ENCODE assay signal across 3 cellular contexts in genomic region chr20:62466806-62467537, GRCh38.
TF ChIP-seq lines count a peak whose summit lies in the region.

No MANE protein-coding gene starts in this region.

TF ChIP-seq in SK-N-SH treated with all-trans-retinoic acid at 6 μM for 48 hours, 23 proteins besides CTCF, POLR2A, EP300 and RAD21:
- TF ChIP-seq TSHZ2 (CRISPR knock-in tag; IDR thresholded peaks at IDR 0.05): no peak
- TF ChIP-seq ZNF70 (CRISPR knock-in tag; IDR thresholded peaks at IDR 0.05): no peak
- no peak for TF ChIP-seq ZFP3 (CRISPR knock-in tag; IDR thresholded peaks at IDR 0.05)
- no peak for TF ChIP-seq CSDC2 (CRISPR knock-in tag; IDR thresholded peaks at IDR 0.05)
- TF ChIP-seq RARB (CRISPR knock-in tag; IDR thresholded peaks at IDR 0.05): no peak
- no peak for TF ChIP-seq OSR1 (CRISPR knock-in tag; IDR thresholded peaks at IDR 0.05)
- no peak for TF ChIP-seq CSRNP3 (CRISPR knock-in tag; IDR thresholded peaks at IDR 0.05)
- TF ChIP-seq TOX (CRISPR knock-in tag; IDR thresholded peaks at IDR 0.05; ENCODE audit: borderline replicate concordance): no peak
- no peak for TF ChIP-seq ZFP30 (CRISPR knock-in tag; IDR thresholded peaks at IDR 0.05)
- TF ChIP-seq CREB5 (CRISPR knock-in tag; IDR thresholded peaks at IDR 0.05; ENCODE audit: low read depth): no peak
- TF ChIP-seq ESRRG (CRISPR knock-in tag; IDR thresholded peaks at IDR 0.05): no peak

TF ChIP-seq in SK-N-SH, 30 proteins besides CTCF, POLR2A, EP300 and RAD21:
- TF ChIP-seq NFIC (IDR thresholded peaks at IDR 0.05; ENCODE audit: borderline replicate concordance) (no peak), USF1 (IDR thresholded peaks at IDR 0.05; ENCODE audit: borderline replicate concordance, low read depth) (no peak), TEAD4 (IDR thresholded peaks at IDR 0.05; ENCODE audit: borderline replicate concordance, insufficient read depth) (no peak), GATA2 (CRISPR knock-in tag; IDR thresholded peaks at IDR 0.05) (no peak), POLR2AphosphoS5 (IDR thresholded peaks at IDR 0.05; ENCODE audit: low read depth, low read length) (no peak), FOXM1 (IDR thresholded peaks at IDR 0.05; ENCODE audit: low read depth) (no peak), RXRA (IDR thresholded peaks at IDR 0.05; ENCODE audit: borderline replicate concordance, low read depth) (no peak), FOXJ3 (CRISPR knock-in tag; IDR thresholded peaks at IDR 0.05) (no peak), CHD2 (IDR thresholded peaks at IDR 0.05; ENCODE audit: low read length, partially characterized antibody) (no peak)

TF ChIP-seq in HCT116, 20 proteins besides CTCF, POLR2A, EP300 and RAD21:
- TF ChIP-seq SRF (IDR thresholded peaks at IDR 0.05; ENCODE audit: low read depth): no peak
- no peak for TF ChIP-seq JUND (IDR thresholded peaks at IDR 0.05)
- TF ChIP-seq FOSL1 (IDR thresholded peaks at IDR 0.05; ENCODE audit: low read depth): no peak
- TF ChIP-seq TCF7L2 (IDR thresholded peaks at IDR 0.05; ENCODE audit: borderline replicate concordance, extremely low read depth, insufficient read depth, insufficient read length): no peak
- TF ChIP-seq REST (IDR thresholded peaks at IDR 0.05; ENCODE audit: low read depth): no peak
- TF ChIP-seq EGR1 (IDR thresholded peaks at IDR 0.05; ENCODE audit: low read depth): no peak
